Comparison of ENCODE assay signal across 16 cellular contexts in the genomic region with DNA sequence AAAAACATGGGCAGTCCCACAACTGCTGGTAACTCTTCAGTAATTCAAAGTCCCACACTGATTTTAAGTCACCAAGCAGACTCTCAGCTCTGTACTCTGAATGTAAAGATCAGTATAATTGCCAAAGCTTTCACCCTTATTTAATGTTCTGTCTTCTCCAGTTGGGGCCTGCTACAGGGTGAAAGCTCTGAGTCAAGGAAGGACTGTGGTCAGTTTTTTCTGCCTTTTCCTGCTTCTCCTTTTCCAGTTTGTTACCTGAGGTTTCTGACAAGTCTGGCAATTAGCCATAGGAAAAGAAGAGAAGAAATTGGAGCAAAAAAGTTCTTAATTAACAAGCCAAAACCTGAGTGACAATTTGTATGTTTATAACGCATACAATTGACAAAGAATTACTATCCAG.
DNase-seq lines count a peak whose midpoint lies in the region; ATAC-seq and TF ChIP-seq lines count a peak whose summit lies in the region.
"Had no signal": no experiment of that assay in that cellular context is flagged by ENCODE, and none has a peak within 500 bp of the region (broad histone marks: within the 10 kb centered on the region; RNA-seq: fewer than 3 reads in every experiment).

No MANE protein-coding gene starts in this region.

- H3K4me3 ChIP-seq in breast epithelium: no peak overlapping the region
- H3K4me3 ChIP-seq in epithelial cell of esophagus (ENCODE audit: low read length): no peak overlapping the region
- no peak overlapping the region for H3K4me3 ChIP-seq in osteoblast (ENCODE audit: insufficient read depth, low read length)
- H3K4me3 ChIP-seq in dorsolateral prefrontal cortex: no peak overlapping the region
- H3K4me3 ChIP-seq: GM23338 had no signal

- H3K27me3 Mint-ChIP-seq in MCF 10A (ENCODE audit: insufficient read depth, unreplicated experiment): no peaks in the 10 kb centered on the region
- H3K27me3 Mint-ChIP-seq in activated naive CD8-positive, alpha-beta T cell treated with anti-CD3 and anti-CD28 coated beads, Interleukin-2, amount 50 U/mL, for 24 hours: peaks cover 18% of the 10 kb centered on the region
- H3K27me3 Mint-ChIP-seq in CD4-positive, alpha-beta T cell: peaks cover 21% of the 10 kb centered on the region

- H3K4me3 Mint-ChIP-seq in MCF 10A (ENCODE audit: unreplicated experiment): no peak overlapping the region
- H3K4me3 Mint-ChIP-seq in activated naive CD8-positive, alpha-beta T cell treated with anti-CD3 and anti-CD28 coated beads, Interleukin-2, amount 50 U/mL, for 24 hours: no peak overlapping the region
- H3K4me3 Mint-ChIP-seq in CD4-positive, alpha-beta T cell: no peak overlapping the region
- H3K4me3 Mint-ChIP-seq: CD14-positive monocyte; CD8-positive, alpha-beta memory T cell; GM23338 had no signal

- DNase-seq in MCF 10A (ENCODE audit: unreplicated experiment): peak; percentile 27
- no peak for DNase-seq in breast epithelium (ENCODE audit: low spot score in 2 of 2)
- peak; percentile 14 for DNase-seq in OCI-M1 (lab: John Stamatoyannopoulos, UW)
- peak; percentile 27 for DNase-seq in epithelial cell of esophagus (ENCODE audit: low read depth)
- DNase-seq in activated naive CD8-positive, alpha-beta T cell treated with anti-CD3 and anti-CD28 coated beads, Interleukin-2, amount 50 U/mL, for 24 hours: no peak
- DNase-seq in CD4-positive, alpha-beta T cell: no peak
- no peak for DNase-seq in osteoblast (ENCODE audit: insufficient read length, low spot score, missing footprints)
- no peak for DNase-seq in dorsolateral prefrontal cortex
- DNase-seq: Caco-2; CD8-positive, alpha-beta memory T cell; DMS53; H7 had no signal

- CTCF ChIA-PET in MCF 10A (lab: Yijun Ruan, JAX): no interaction called here
- CTCF ChIA-PET in CD4-positive, alpha-beta T cell (lab: Charles Lee): no interaction called here

- H3K9me3 Mint-ChIP-seq in MCF 10A (ENCODE audit: unreplicated experiment): no peaks in the 10 kb centered on the region
- H3K9me3 Mint-ChIP-seq in activated naive CD8-positive, alpha-beta T cell treated with anti-CD3 and anti-CD28 coated beads, Interleukin-2, amount 50 U/mL, for 24 hours: no peaks in the 10 kb centered on the region
- H3K9me3 Mint-ChIP-seq in CD4-positive, alpha-beta T cell: no peaks in the 10 kb centered on the region
- H3K9me3 Mint-ChIP-seq: CD8-positive, alpha-beta memory T cell; GM23338 had no signal

- H3K9me3 ChIP-seq in breast epithelium: no peaks in the 10 kb centered on the region
- no peaks in the 10 kb centered on the region for H3K9me3 ChIP-seq in CD4-positive, alpha-beta T cell (ENCODE audit: control insufficient read depth, low read length)
- H3K9me3 ChIP-seq in osteoblast (ENCODE audit: low read depth, low read length): no peaks in the 10 kb centered on the region

- no peaks in the 10 kb centered on the region for H3K36me3 ChIP-seq in breast epithelium
- no peaks in the 10 kb centered on the region for H3K36me3 ChIP-seq in osteoblast (ENCODE audit: insufficient read depth, low read length)

- H3K27me3 ChIP-seq in breast epithelium (no peaks in the 10 kb centered on the region), osteoblast (ENCODE audit: insufficient read depth, low read length) (no peaks in the 10 kb centered on the region), dorsolateral prefrontal cortex (peaks cover 0 to 4% (median 0%) of the 10 kb centered on the region in 45 donors)
- no peaks in the 10 kb centered on the region for H3K27me3 ChIP-seq in CD4-positive, alpha-beta T cell (ENCODE audit: control insufficient read depth, insufficient read depth, low read length)

- intact Hi-C loops in MCF 10A (cut with micrococcal nuclease): no loop called here
- intact Hi-C loops in breast epithelium (cut with DNase I; ENCODE audit: low total_unique reads): no loop called here
- intact Hi-C loops in CD4-positive, alpha-beta T cell (cut with DNase I, micrococcal nuclease): no loop called here
- intact Hi-C loops in dorsolateral prefrontal cortex (cut with DNase I): no loop called here

- no peak for TF ChIP-seq POLR2A in breast epithelium (IDR thresholded peaks at IDR 0.05)

- H3K4me1 ChIP-seq in breast epithelium (no peaks in the 10 kb centered on the region), osteoblast (ENCODE audit: insufficient read depth, low read length) (no peaks in the 10 kb centered on the region)
- H3K4me1 ChIP-seq: Caco-2 had no signal

- H2AFZ ChIP-seq in osteoblast (ENCODE audit: low read length): no peak overlapping the region
- H2AFZ ChIP-seq: GM23338 had no signal

- TF ChIP-seq CTCF in MCF 10A (IDR thresholded peaks at IDR 0.05; ENCODE audit: unreplicated experiment) (no peak), breast epithelium (IDR thresholded peaks at IDR 0.05) (no peak), epithelial cell of esophagus (IDR thresholded peaks at IDR 0.05; ENCODE audit: insufficient read depth, low read depth, low read length, missing control alignments) (no peak), osteoblast (IDR thresholded peaks at IDR 0.05; ENCODE audit: extremely low read depth, low read depth, low read length) (no peak), dorsolateral prefrontal cortex (IDR thresholded peaks at IDR 0.05 in 54 of 56, conservative IDR thresholded peaks at IDR 0.05 in 2 of 56; ENCODE audit: low read depth in 1 of 56, partially characterized antibody in 56 of 56) (no peak)
- no peak for TF ChIP-seq CTCF in CD4-positive, alpha-beta T cell (IDR thresholded peaks at IDR 0.05)

- no peaks in the 10 kb centered on the region for H4K20me1 ChIP-seq in osteoblast (ENCODE audit: insufficient read depth, low read length)

- H3K4me2 ChIP-seq in osteoblast (ENCODE audit: insufficient read depth, low read length): no peak overlapping the region
- H3K4me2 ChIP-seq: GM23338 had no signal

- H3K4me1 Mint-ChIP-seq in MCF 10A (ENCODE audit: insufficient read depth, unreplicated experiment): peaks cover 18% of the 10 kb centered on the region
- peaks cover 2% of the 10 kb centered on the region for H3K4me1 Mint-ChIP-seq in activated naive CD8-positive, alpha-beta T cell treated with anti-CD3 and anti-CD28 coated beads, Interleukin-2, amount 50 U/mL, for 24 hours
- no peaks in the 10 kb centered on the region for H3K4me1 Mint-ChIP-seq in CD4-positive, alpha-beta T cell (ENCODE audit: low read depth)
- H3K4me1 Mint-ChIP-seq: CD14-positive monocyte; CD8-positive, alpha-beta memory T cell; GM23338 had no signal

- ATAC-seq in activated naive CD8-positive, alpha-beta T cell treated with anti-CD3 and anti-CD28 coated beads, Interleukin-2, amount 50 U/mL, for 24 hours: no peak
- no peak for ATAC-seq in CD4-positive, alpha-beta T cell (ENCODE audit: poor library complexity)
- ATAC-seq: GM23338, HepG2 had no signal

- BruUV-seq in MCF 10A (replicated peaks; lab: Mats Ljungman, UMichigan): no TSS peak

- H3K36me3 Mint-ChIP-seq in MCF 10A (ENCODE audit: insufficient read depth, unreplicated experiment): no peaks in the 10 kb centered on the region
- no peaks in the 10 kb centered on the region for H3K36me3 Mint-ChIP-seq in activated naive CD8-positive, alpha-beta T cell treated with anti-CD3 and anti-CD28 coated beads, Interleukin-2, amount 50 U/mL, for 24 hours (ENCODE audit: low read depth)
- H3K36me3 Mint-ChIP-seq in CD4-positive, alpha-beta T cell (ENCODE audit: low read depth): no peaks in the 10 kb centered on the region
- H3K36me3 Mint-ChIP-seq: CD14-positive monocyte; CD8-positive, alpha-beta memory T cell had no signal

- POLR2A ChIA-PET in MCF 10A (lab: Yijun Ruan, JAX): interaction anchor here (0.7 to 1.0 kb wide), 2 partner anchors 29 to 174 kb away, joined by 3 read pairs; no protein-coding TSS in a partner anchor
- POLR2A ChIA-PET in CD4-positive, alpha-beta T cell (lab: Charles Lee): no interaction called here

- no peak overlapping the region for H3K27ac Mint-ChIP-seq in MCF 10A (ENCODE audit: low read depth, unreplicated experiment)
- H3K27ac Mint-ChIP-seq in activated naive CD8-positive, alpha-beta T cell treated with anti-CD3 and anti-CD28 coated beads, Interleukin-2, amount 50 U/mL, for 24 hours: no peak overlapping the region
- H3K27ac Mint-ChIP-seq in CD4-positive, alpha-beta T cell: no peak overlapping the region
- H3K27ac Mint-ChIP-seq: CD14-positive monocyte; CD8-positive, alpha-beta memory T cell; GM23338 had no signal

- H3K27ac ChIP-seq in breast epithelium (no peak overlapping the region), osteoblast (ENCODE audit: low read depth, low read length) (no peak overlapping the region), dorsolateral prefrontal cortex (no peak overlapping the region)
- H3K27ac ChIP-seq in CD4-positive, alpha-beta T cell (ENCODE audit: low read depth, low read length): no peak overlapping the region
- H3K27ac ChIP-seq: 22Rv1 had no signal

- H3K79me2 ChIP-seq in osteoblast (ENCODE audit: insufficient read depth, low read length): no peaks in the 10 kb centered on the region

Comparison
In these comparisons a context has a peak if more than half of its experiments do, and no peak if none do; other contexts are left out.
1. DNase-seq: peak in MCF 10A (single experiment), OCI-M1 (single experiment) and epithelial cell of esophagus (single experiment); none in breast epithelium (0 of 2), activated naive CD8-positive, alpha-beta T cell treated with anti-CD3 and anti-CD28 coated beads, Interleukin-2, amount 50 U/mL, for 24 hours (single experiment), CD4-positive, alpha-beta T cell (0 of 10), osteoblast (single experiment) and dorsolateral prefrontal cortex (0 of 10).